Comparison of ENCODE assay signal across 27 cellular contexts in the genomic region with DNA sequence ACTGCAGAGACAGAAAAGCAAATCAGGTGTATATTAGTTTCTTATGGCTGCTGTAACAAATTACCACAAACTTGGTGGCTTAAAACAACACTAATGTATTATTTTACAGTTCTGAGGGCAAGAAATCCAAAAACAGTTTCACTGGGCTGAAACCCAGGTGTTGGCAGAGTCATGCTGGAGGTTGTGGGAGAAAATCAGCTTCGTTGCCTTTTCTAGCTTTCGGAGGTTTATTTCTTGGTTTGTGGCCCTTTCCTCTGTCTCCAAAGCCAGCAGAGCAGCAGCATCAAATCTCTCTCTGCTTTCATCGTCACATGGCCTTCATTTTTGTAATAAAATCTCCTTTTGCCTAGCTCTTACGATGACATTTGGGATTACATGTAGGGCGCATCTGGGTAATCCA. TPM values are rescaled to one million over a fixed set of nuclear protein-coding genes. Genes with fewer than 3 reads are reported as not detected.
"Had no signal": no experiment of that assay in that cellular context is flagged by ENCODE, and none has a peak within 500 bp of the region (broad histone marks: within the 10 kb centered on the region; RNA-seq: fewer than 3 reads in every experiment).

No MANE protein-coding gene starts in this region.

- H3K27me3 ChIP-seq: MG63, Peyer's patch, SJSA1 had no signal

- H3K4me2 ChIP-seq: PC-9 had no signal

- H2AFZ ChIP-seq: PC-9 had no signal

- H3K4me3 ChIP-seq: MG63, PC-9, Peyer's patch, SJSA1, SK-N-MC had no signal

- DNase-seq: IMR-90; Karpas-422; KG1; MG63; NCI-H1092; NCI-H1105 treated with DMSO at 0.1 percent for 48 hours; NCI-H1417 treated with DMSO at 0.1 percent for 48 hours; NCI-H146; NCI-H1694 treated with DMSO at 0.1 percent for 48 hours; NCI-H1930; NCI-H2081; NCI-H2107; NCI-H2227 treated with DMSO at 0.1 percent for 48 hours; NCI-H526; NK-92 treated with Interleukin-12 subunit alpha and Interleukin-12 subunit beta, amount 100 ng/mL, for 24 hours; OCI-M1; PC-9; Peyer's patch; Right ventricle myocardium superior; SIG-M5 had no signal

- H3K9me3 ChIP-seq: MG63, Peyer's patch, SJSA1 had no signal

- H3K4me1 ChIP-seq: Peyer's patch, SJSA1 had no signal

- H3K36me3 ChIP-seq: MG63, Peyer's patch, SJSA1 had no signal

- ATAC-seq: HepG2 had no signal

- H3K27ac ChIP-seq: PC-9, Peyer's patch, SJSA1, SK-N-MC had no signal

RNA-seq across cellular contexts. Expression of gene OR6M1, which starts 33.0 kb away (rescaled TPM):
- total RNA-seq: HepG2; HT1080; IMR-90; NCI-H460; PC-9; Peyer's patch; Right ventricle myocardium superior; RPMI7951; SJSA1; T-helper 1 cell treated with Interleukin-12 subunit alpha and Interleukin-12 subunit beta and Interleukin-4 antibody, amounts not matched to agents 30 ng/mL and 1 ng/mL, for 36 hours had no signal
- polyA plus RNA-seq: HepG2, IMR-90 had no signal

RNA-seq across cellular contexts. Expression of gene TMEM225, which starts 46.3 kb away (rescaled TPM):
- total RNA-seq: HepG2; HT1080; IMR-90; NCI-H460; PC-9; Peyer's patch; Right ventricle myocardium superior; RPMI7951; SJSA1; T-helper 1 cell treated with Interleukin-12 subunit alpha and Interleukin-12 subunit beta and Interleukin-4 antibody, amounts not matched to agents 30 ng/mL and 1 ng/mL, for 36 hours had no signal
- polyA plus RNA-seq: HepG2, IMR-90 had no signal
